ENCODE assay signal across 7 cellular contexts in the genomic region with DNA sequence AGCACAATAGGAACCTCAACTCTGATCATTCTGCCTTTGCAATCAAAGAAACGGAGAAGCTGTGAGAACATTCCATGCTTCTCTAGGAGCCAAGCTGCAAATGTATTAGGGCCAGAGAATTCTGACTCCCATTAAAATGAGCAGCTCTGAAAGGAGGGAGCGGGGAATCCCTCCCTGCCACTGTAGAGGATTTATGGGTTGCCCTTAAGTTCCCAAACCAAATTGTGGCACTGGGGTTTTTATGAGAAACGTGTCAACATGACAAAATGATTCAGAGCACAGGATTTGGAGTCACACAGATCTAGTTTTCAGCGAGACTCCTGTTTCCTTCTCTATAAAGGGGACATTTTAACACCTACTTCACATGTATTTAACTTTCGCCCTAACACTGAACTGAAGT. TPM values are rescaled to one million over a fixed set of nuclear protein-coding genes. Genes with fewer than 3 reads are reported as not detected.
DNase-seq lines count a peak whose midpoint lies in the region; ATAC-seq lines count a peak whose summit lies in the region.

No MANE protein-coding gene starts in this region.

- DNase-seq in HAP-1 (ENCODE audit: low spot score in 2 of 2) (peak; percentile 37 to 39), OCI-M2 (lab: John Stamatoyannopoulos, UW; ENCODE audit: unreplicated experiment) (no peak), kidney glomerular epithelial cell (lab: John Stamatoyannopoulos, UW) (no peak)
- DNase-seq in activated T-helper 2 cell treated with anti-CD3 and anti-CD28 coated beads, Interferon-gamma antibody, Interleukin-2, Interleukin-4, amounts not matched to agents 10 μg/mL and 5 μg/mL and 100 μg/mL, durations not matched to agents 14 hours and 24 hours and 36 hours (ENCODE audit: low spot score) = no peak
- DNase-seq in stimulated activated naive CD8-positive, alpha-beta T cell treated with anti-CD3 and anti-CD28 coated beads, Interleukin-15, amount 100 ng/mL, for 72 hours = no peak

- H3K36me3 ChIP-seq in HAP-1 (replicated peaks) = no peaks in the 10 kb centered on the region

- no peak for ATAC-seq in stimulated activated naive CD8-positive, alpha-beta T cell treated with anti-CD3 and anti-CD28 coated beads, Interleukin-15, amount 100 ng/mL, for 72 hours
- ATAC-seq in HG03175 (IDR thresholded peaks at IDR 0.05; ENCODE audit: unreplicated experiment) = no peak

- H3K4me3 Mint-ChIP-seq in activated T-helper 2 cell treated with anti-CD3 and anti-CD28 coated beads, Interferon-gamma antibody, Interleukin-2, Interleukin-4, amounts not matched to agents 10 μg/mL and 5 μg/mL and 100 μg/mL, durations not matched to agents 14 hours and 24 hours and 36 hours (ENCODE audit: low read depth) = peak overlapping the region; percentile 95
- H3K4me3 Mint-ChIP-seq in stimulated activated naive CD8-positive, alpha-beta T cell treated with anti-CD3 and anti-CD28 coated beads, Interleukin-15, amount 100 ng/mL, for 72 hours = peak overlapping the region; percentile 90 to 97

- peaks cover 20% of the 10 kb centered on the region for H3K4me1 ChIP-seq in HAP-1

- peaks cover 58% of the 10 kb centered on the region for H3K36me3 Mint-ChIP-seq in activated T-helper 2 cell treated with anti-CD3 and anti-CD28 coated beads, Interferon-gamma antibody, Interleukin-2, Interleukin-4, amounts not matched to agents 10 μg/mL and 5 μg/mL and 100 μg/mL, durations not matched to agents 14 hours and 24 hours and 36 hours (ENCODE audit: low read depth)

- H3K9me3 ChIP-seq in HAP-1 = no peaks in the 10 kb centered on the region

- peaks cover 58% of the 10 kb centered on the region for H3K4me1 Mint-ChIP-seq in activated T-helper 2 cell treated with anti-CD3 and anti-CD28 coated beads, Interferon-gamma antibody, Interleukin-2, Interleukin-4, amounts not matched to agents 10 μg/mL and 5 μg/mL and 100 μg/mL, durations not matched to agents 14 hours and 24 hours and 36 hours (ENCODE audit: low read depth)
- peaks cover 70% of the 10 kb centered on the region for H3K4me1 Mint-ChIP-seq in stimulated activated naive CD8-positive, alpha-beta T cell treated with anti-CD3 and anti-CD28 coated beads, Interleukin-15, amount 100 ng/mL, for 72 hours

- peaks cover 4% of the 10 kb centered on the region for H3K9me3 Mint-ChIP-seq in activated T-helper 2 cell treated with anti-CD3 and anti-CD28 coated beads, Interferon-gamma antibody, Interleukin-2, Interleukin-4, amounts not matched to agents 10 μg/mL and 5 μg/mL and 100 μg/mL, durations not matched to agents 14 hours and 24 hours and 36 hours
- peaks cover 0 to 4% of the 10 kb centered on the region in 2 donors for H3K9me3 Mint-ChIP-seq in stimulated activated naive CD8-positive, alpha-beta T cell treated with anti-CD3 and anti-CD28 coated beads, Interleukin-15, amount 100 ng/mL, for 72 hours

- peak overlapping the region; percentile 67 for H3K4me3 ChIP-seq in HAP-1
- peak overlapping the region; percentile 45 for H3K4me3 ChIP-seq in iPS-11a (ENCODE audit: low read depth, low read length)

- H3K27ac Mint-ChIP-seq in activated T-helper 2 cell treated with anti-CD3 and anti-CD28 coated beads, Interferon-gamma antibody, Interleukin-2, Interleukin-4, amounts not matched to agents 10 μg/mL and 5 μg/mL and 100 μg/mL, durations not matched to agents 14 hours and 24 hours and 36 hours = peak overlapping the region; percentile 31
- H3K27ac Mint-ChIP-seq in stimulated activated naive CD8-positive, alpha-beta T cell treated with anti-CD3 and anti-CD28 coated beads, Interleukin-15, amount 100 ng/mL, for 72 hours = peak overlapping the region; percentile 77 to 98

- in situ Hi-C loops in HAP-1 (cut with MboI; ENCODE audit: low sequenced_read_pairs) = no loop called here

- intact Hi-C loops in activated T-helper 2 cell treated with anti-CD3 and anti-CD28 coated beads, Interferon-gamma antibody, Interleukin-2, Interleukin-4, amounts not matched to agents 10 μg/mL and 5 μg/mL and 100 μg/mL, durations not matched to agents 14 hours and 24 hours and 36 hours (cut with micrococcal nuclease) = loop anchor here (5.0 kb wide), 1 partner anchor 209 kb away; no protein-coding TSS in a partner anchor

- H3K27me3 ChIP-seq in HAP-1 (ENCODE audit: low read depth) = no peaks in the 10 kb centered on the region

- H3K27me3 Mint-ChIP-seq in activated T-helper 2 cell treated with anti-CD3 and anti-CD28 coated beads, Interferon-gamma antibody, Interleukin-2, Interleukin-4, amounts not matched to agents 10 μg/mL and 5 μg/mL and 100 μg/mL, durations not matched to agents 14 hours and 24 hours and 36 hours (ENCODE audit: low read depth) = no peaks in the 10 kb centered on the region
- no peaks in the 10 kb centered on the region for H3K27me3 Mint-ChIP-seq in stimulated activated naive CD8-positive, alpha-beta T cell treated with anti-CD3 and anti-CD28 coated beads, Interleukin-15, amount 100 ng/mL, for 72 hours

RNA-seq across cellular contexts. Expression of a gene that starts 1.8 kb away (rescaled TPM):
- 56.2 and 67.2 TPM in 2 replicates for total RNA-seq in activated T-helper 2 cell treated with anti-CD3 and anti-CD28 coated beads, Interferon-gamma antibody, Interleukin-2, Interleukin-4, amounts not matched to agents 10 μg/mL and 5 μg/mL and 100 μg/mL, durations not matched to agents 14 hours and 24 hours and 36 hours

Comparison
In these comparisons a context has a peak if more than half of its experiments do, and no peak if none do; other contexts are left out.
1. DNase-seq: peak in HAP-1 (2 of 2); none in activated T-helper 2 cell treated with anti-CD3 and anti-CD28 coated beads, Interferon-gamma antibody, Interleukin-2, Interleukin-4, amounts not matched to agents 10 μg/mL and 5 μg/mL and 100 μg/mL, durations not matched to agents 14 hours and 24 hours and 36 hours (single experiment), stimulated activated naive CD8-positive, alpha-beta T cell treated with anti-CD3 and anti-CD28 coated beads, Interleukin-15, amount 100 ng/mL, for 72 hours (0 of 2), OCI-M2 (single experiment) and kidney glomerular epithelial cell (single experiment).